ENCODE assay signal across 1 cellular context in genomic region chr7:105521027-105521730, GRCh38.
TF ChIP-seq lines count a peak whose summit lies in the region.

No MANE protein-coding gene starts in this region.

TF ChIP-seq in GM12878, 131 proteins besides CTCF, POLR2A, EP300 and RAD21:
- TF ChIP-seq ZNF687 (IDR thresholded peaks at IDR 0.05) (peak; percentile 54; the same call in 1 of the 2 replicates), FOXM1 (IDR thresholded peaks at IDR 0.05; ENCODE audit: low read depth, low read length) (no peak), RBBP5 (conservative IDR thresholded peaks at IDR 0.05) (no peak), LARP7 (IDR thresholded peaks at IDR 0.05) (peak; percentile 50; the same call in 1 of the 2 replicates), BCL11A (IDR thresholded peaks at IDR 0.05; ENCODE audit: low read depth, low read length) (no peak), NR2C2 (IDR thresholded peaks at IDR 0.05; ENCODE audit: borderline replicate concordance, control insufficient read depth, insufficient read length, low read depth) (no peak), ZNF384 (IDR thresholded peaks at IDR 0.05; ENCODE audit: borderline replicate concordance, low read depth, low read length) (no peak), NFYA (IDR thresholded peaks at IDR 0.05; ENCODE audit: borderline replicate concordance, low read depth, low read length) (no peak), SIN3A (IDR thresholded peaks at IDR 0.05; ENCODE audit: low read depth, low read length) (no peak), TARDBP (IDR thresholded peaks at IDR 0.05; ENCODE audit: borderline replicate concordance) (no peak), BHLHE40 (IDR thresholded peaks at IDR 0.05; ENCODE audit: borderline replicate concordance in 1 of 2, low read depth in 2 of 2, low read length in 1 of 2) (no peak), NR2F1 (conservative IDR thresholded peaks at IDR 0.05) (no peak), YBX1 (IDR thresholded peaks at IDR 0.05) (no peak), NKRF (conservative IDR thresholded peaks at IDR 0.05) (peak; percentile 11; the same call in 1 of the 2 replicates), RAD51 (IDR thresholded peaks at IDR 0.05) (peak; percentile 48; the same call in 1 of the 2 replicates), CHD1 (IDR thresholded peaks at IDR 0.05; ENCODE audit: low read depth, low read length) (no peak), MAX (IDR thresholded peaks at IDR 0.05; ENCODE audit: low read depth, low read length) (peak; percentile 89), MYC (IDR thresholded peaks at IDR 0.05; ENCODE audit: insufficient read depth, insufficient read length, insufficient replicate concordance, low read length, severe bottlenecking) (peak; percentile 44), MTA2 (IDR thresholded peaks at IDR 0.05; ENCODE audit: low read depth) (no peak), BCLAF1 (IDR thresholded peaks at IDR 0.05) (no peak), TAF1 (IDR thresholded peaks at IDR 0.05; ENCODE audit: borderline replicate concordance, low read depth, low read length) (no peak), USF1 (IDR thresholded peaks at IDR 0.05; ENCODE audit: borderline replicate concordance, extremely low read length, insufficient read depth, low read depth, low read length) (peak; percentile 65), RELA (IDR thresholded peaks at IDR 0.05; ENCODE audit: borderline replicate concordance, partially characterized antibody) (peak; percentile 7), CBX3 (IDR thresholded peaks at IDR 0.05; ENCODE audit: borderline replicate concordance, low read depth) (no peak), ZNF24 (IDR thresholded peaks at IDR 0.05) (no peak), ZNF207 (IDR thresholded peaks at IDR 0.05; ENCODE audit: borderline replicate concordance) (no peak), POLR2AphosphoS5 (IDR thresholded peaks at IDR 0.05; ENCODE audit: low read length) (no peak), IKZF1 (conservative IDR thresholded peaks at IDR 0.05) (0 out of 2 replicates have a peak, but pooled peaks have one; percentile 41), RFX5 (IDR thresholded peaks at IDR 0.05; ENCODE audit: low read depth, low read length) (no peak), EED (IDR thresholded peaks at IDR 0.05; ENCODE audit: low read depth) (no peak), NR2C1 (IDR thresholded peaks at IDR 0.05) (no peak), MXI1 (IDR thresholded peaks at IDR 0.05; ENCODE audit: low read depth, low read length) (peak; percentile 89), KLF5 (IDR thresholded peaks at IDR 0.05; ENCODE audit: partially characterized antibody) (no peak), BCL3 (IDR thresholded peaks at IDR 0.05; ENCODE audit: borderline replicate concordance, insufficient read depth, low read depth, low read length, poor library complexity, severe bottlenecking) (no peak), STAT3 (IDR thresholded peaks at IDR 0.05; ENCODE audit: low read depth, low read length) (no peak), CREB1 (IDR thresholded peaks at IDR 0.05; ENCODE audit: low read depth) (no peak), NFIC (IDR thresholded peaks at IDR 0.05; ENCODE audit: low read depth, low read length) (no peak)
TF ChIP-seq in GM12878: peak in this region for 10.
